10 cellular contexts compared by ENCODE assay signal in genomic region chr15:28919201-28919627, GRCh38. TPM values are rescaled to one million over a fixed set of nuclear protein-coding genes. Genes with fewer than 3 reads are reported as not detected.
DNase-seq lines count a peak whose midpoint lies in the region; ATAC-seq, FAIRE-seq and TF ChIP-seq lines count a peak whose summit lies in the region.
"Had no signal": no experiment of that assay in that cellular context is flagged by ENCODE, and none has a peak within 500 bp of the region (broad histone marks: within the 10 kb centered on the region; RNA-seq: fewer than 3 reads in every experiment).

No MANE protein-coding gene starts in this region.

- no peak overlapping the region for H2BK12ac ChIP-seq in H1 (ENCODE audit: low read depth, low read length)

- no peak overlapping the region for H3K23ac ChIP-seq in H1 (ENCODE audit: insufficient read length)

- FAIRE-seq in H1 (lab: Jason Lieb, UNC) = no peak
- FAIRE-seq: G401.6 had no signal

- H3K4me1 ChIP-seq in H1 (replicated peaks in 1 of 4; ENCODE audit: control insufficient read depth in 3 of 4, insufficient read depth in 4 of 4, low read length in 3 of 4) = peaks cover 0 to 12% (median 7%) of the 10 kb centered on the region in 4 experiments; a peak in 5 of 7 replicates
- H3K4me1 ChIP-seq: SJSA1 had no signal

- no peak for TF ChIP-seq POLR2A in H1 (IDR thresholded peaks at IDR 0.05; ENCODE audit: control extremely low read depth in 1 of 2, low read depth in 2 of 2, low read length in 2 of 2)

- H3K36me3 Mint-ChIP-seq in WTC11 = 0 out of 2 replicates have a peak, but pooled peaks cover 2% of the 10 kb centered on the region

- H2BK5ac ChIP-seq in H1 (ENCODE audit: low read depth, low read length) = no peak overlapping the region

- no peak overlapping the region for H2AFZ ChIP-seq in H1 (ENCODE audit: low read length)

- TF ChIP-seq CTCF in WTC11 (IDR thresholded peaks at IDR 0.05) (no peak), H1 (IDR thresholded peaks at IDR 0.05; ENCODE audit: control extremely low read depth in 1 of 3, insufficient read depth in 1 of 3, low read depth in 1 of 3, low read length in 3 of 3) (no peak)

- peak overlapping the region; percentile 62 for H4K91ac ChIP-seq in H1 (replicated peaks; ENCODE audit: insufficient read length, low read length)

- CTCF ChIA-PET in WTC11 (lab: Charles Lee) (interaction anchor here (1.0 to 5.6 kb wide), 7 partner anchors 15 to 184 kb away, joined by 3 to 44 read pairs (median 4); no protein-coding TSS in a partner anchor), H1 (lab: Charles Lee; ENCODE audit: partially characterized antibody) (interaction anchor here (0.8 to 6.9 kb wide), 6 partner anchors 11 to 358 kb away, joined by 3 to 78 read pairs (median 3); no protein-coding TSS in a partner anchor)

- H3K56ac ChIP-seq in H1 (replicated peaks; ENCODE audit: insufficient read length, low read depth, low read length) = peak overlapping the region; percentile 6

- H4K8ac ChIP-seq in H1 (ENCODE audit: extremely low read depth, insufficient read depth, low read length) = peak overlapping the region; percentile 84

- no peaks in the 10 kb centered on the region for H3K27me3 Mint-ChIP-seq in WTC11 (ENCODE audit: low read depth)

- no peak overlapping the region for H3K18ac ChIP-seq in H1 (ENCODE audit: extremely low read depth, low read length)

- peak overlapping the region; percentile 29 for H3K4me3 ChIP-seq in Jurkat, Clone E6-1 (ENCODE audit: low read length)
- 0 out of 8 replicates have a peak overlapping the region, but pooled peaks of 1 of the 4 experiments have one; percentile 40 for H3K4me3 ChIP-seq in H1 (ENCODE audit: extremely low read depth in 1 of 4, insufficient read depth in 2 of 4, low read depth in 3 of 4, low read length in 4 of 4)
- H3K4me3 ChIP-seq: SJSA1 had no signal

- no peaks in the 10 kb centered on the region; a peak in 1 of 8 replicates for H3K36me3 ChIP-seq in H1 (ENCODE audit: control insufficient read depth in 2 of 4, insufficient read depth in 4 of 4, low read length in 3 of 4)

- no peak for TF ChIP-seq RAD21 in H1 (IDR thresholded peaks at IDR 0.05 in 1 of 2, conservative IDR thresholded peaks at IDR 0.05 in 1 of 2; ENCODE audit: low read depth in 2 of 2, low read length in 2 of 2)

- no peaks in the 10 kb centered on the region for H3K27me3 ChIP-seq in H1 (replicated peaks in 1 of 4; ENCODE audit: control insufficient read depth in 3 of 4, extremely low read depth in 1 of 4, insufficient read depth in 3 of 4, low read length in 3 of 4)
- H3K27me3 ChIP-seq: SJSA1 had no signal

- H3K79me2 ChIP-seq in H1 (ENCODE audit: control insufficient read depth in 1 of 2, insufficient read depth in 2 of 2, low read length in 2 of 2) = no peaks in the 10 kb centered on the region

- in situ Hi-C loops in KBM-7 (cut with MboI; ENCODE audit: low pct_unique_long_range_greater_than_20kb, low sequenced_read_pairs) = no loop called here

- peaks cover 8% of the 10 kb centered on the region for H3K79me1 ChIP-seq in H1 (ENCODE audit: low read depth, low read length)

- H2BK120ac ChIP-seq in H1 (replicated peaks; ENCODE audit: low read depth, low read length) = no peak overlapping the region

- peaks cover 12% of the 10 kb centered on the region for H3K4me1 Mint-ChIP-seq in WTC11

- no peak for TF ChIP-seq EP300 in H1 (IDR thresholded peaks at IDR 0.05; ENCODE audit: borderline replicate concordance in 1 of 2, low read depth in 2 of 2, low read length in 2 of 2)

- ATAC-seq in WTC11 (no peak), GM19351 (IDR thresholded peaks at IDR 0.05; ENCODE audit: unreplicated experiment) (no peak), HG02852 (IDR thresholded peaks at IDR 0.05; ENCODE audit: unreplicated experiment) (no peak), GM21390 (IDR thresholded peaks at IDR 0.05; ENCODE audit: unreplicated experiment) (no peak)

- H3K9me3 ChIP-seq in H1 (ENCODE audit: insufficient read depth in 2 of 2, low read depth in 1 of 2, low read length in 1 of 2) = no peaks in the 10 kb centered on the region

- no peak overlapping the region for H3K14ac ChIP-seq in H1 (ENCODE audit: insufficient read length)

- no peak overlapping the region for H2BK20ac ChIP-seq in H1 (ENCODE audit: low read length)

- H2BK15ac ChIP-seq in H1 (ENCODE audit: low read length) = no peak overlapping the region; the same call in 1 of the 2 replicates

- H3K23me2 ChIP-seq in H1 (ENCODE audit: low read depth, low read length) = peaks cover 11% of the 10 kb centered on the region; the same call in 1 of the 2 replicates

- H3K27ac Mint-ChIP-seq in WTC11 = no peak overlapping the region

- DNase-seq in Jurkat, Clone E6-1 (ENCODE audit: low read depth, low spot score) = no peak
- peak; percentile 13 for DNase-seq in WTC11 (ENCODE audit: low spot score)
- DNase-seq in H1 (ENCODE audit: low read depth in 1 of 2, low spot score in 2 of 2) = no peak
- peak; percentile 41 for DNase-seq in stimulated activated CD4-positive, alpha-beta T cell treated with anti-CD3 and anti-CD28 coated beads, Interleukin-4, amount 100 ng/mL, for 24 hours
- no peak for DNase-seq in KBM-7

- peak overlapping the region; percentile 46; the same call in 1 of the 2 replicates for H3K4me3 Mint-ChIP-seq in WTC11

- no peaks in the 10 kb centered on the region for H3K9me3 Mint-ChIP-seq in WTC11

- H3K27ac ChIP-seq in H1 (ENCODE audit: low read depth, low read length) = no peak overlapping the region
- H3K27ac ChIP-seq: SJSA1 had no signal

- POLR2A ChIA-PET in WTC11 (lab: Charles Lee) (interaction anchor here (0.5 kb wide), 1 partner anchor 650 kb away, joined by 5 read pairs; no protein-coding TSS in a partner anchor), H1 (lab: Charles Lee; ENCODE audit: partially characterized antibody) (interaction anchor here (1.6 kb wide), 1 partner anchor 11 kb away, joined by 4 read pairs; no protein-coding TSS in a partner anchor)

- H3K9ac ChIP-seq in H1 (replicated peaks in 1 of 4; ENCODE audit: extremely low read depth in 1 of 4, low read depth in 3 of 4, low read length in 3 of 4) = no peak overlapping the region; a peak in 1 of 7 replicates

- peak overlapping the region in 1 of 2 experiments; percentile 49; a peak in 1 of 4 replicates for H3K4me2 ChIP-seq in H1 (ENCODE audit: insufficient read depth in 1 of 2, low read depth in 2 of 2, low read length in 2 of 2)

- 88% methylated on average over 17 of the region's 17 CpGs; no CpG with 5 or more reads in 1 of the 2 experiments for WGBS in H1 (ENCODE audit: extremely low coverage in 1 of 2, insufficient coverage in 1 of 2, insufficient read length in 1 of 2, insufficient replicate concordance in 2 of 2, low coverage in 1 of 2, low lambda C conversion rate in 2 of 2, missing lambda C conversion rate in 1 of 2), 2 experiments

- no peak overlapping the region for H2AK5ac ChIP-seq in H1 (ENCODE audit: low read depth, low read length)

- no peak overlapping the region for H4K5ac ChIP-seq in H1 (ENCODE audit: insufficient read length, low read depth, low read length)

- H4K20me1 ChIP-seq in H1 (replicated peaks in 1 of 2; ENCODE audit: control insufficient read depth in 1 of 2, insufficient read depth in 2 of 2, low read length in 2 of 2) = peaks cover 0 to 11% of the 10 kb centered on the region in 2 experiments

- H3K4ac ChIP-seq in H1 (replicated peaks; ENCODE audit: insufficient read length, low read depth, low read length) = no peak overlapping the region

TF ChIP-seq in WTC11, 78 proteins besides CTCF, POLR2A, EP300 and RAD21 (continues in another document):
- no peak for TF ChIP-seq USF1 (CRISPR knock-in tag; IDR thresholded peaks at IDR 0.05)

TF ChIP-seq in H1, 55 proteins besides CTCF, POLR2A, EP300 and RAD21 (continues in another document):
- TF ChIP-seq BCL11A (IDR thresholded peaks at IDR 0.05; ENCODE audit: low read depth in 2 of 2, low read length in 2 of 2) (no peak), SIX5 (IDR thresholded peaks at IDR 0.05; ENCODE audit: low read depth, low read length) (no peak)

RNA-seq across cellular contexts. Expression of gene APBA2, which starts 33.4 kb away (rescaled TPM):
- 36.8 TPM for polyA plus RNA-seq in Jurkat, Clone E6-1 (2012; ENCODE audit: insufficient read depth, insufficient read length)
- total RNA-seq in WTC11 (2021) = 11.2 to 14.6 TPM (median 13.9 TPM) in 3 replicates
- 13.9 and 15.5 TPM in 2 replicates for total RNA-seq in H1 (2021; fragmentation: NEBNext Ultra II Directional; extraction: Animal tissue kit (Norgen Biotek cat#: 25700))
- 19.0 and 20.4 TPM in 2 replicates for polyA plus RNA-seq in H1 (2011; rRNA removed)
- polyA plus RNA-seq in H1 (2011; cell fraction: cytosol; rRNA removed) = 19.3 TPM
- 38.3 TPM for polyA plus RNA-seq in H1 (2011; cell fraction: nucleus; rRNA removed)
- 9.5 to 16.7 TPM (median 14.7 TPM) in 4 replicates for polyA plus RNA-seq in H1 (2012, experiment 1 of 2)
- 9.8 TPM for polyA plus RNA-seq in H1 (2012, experiment 2 of 2)
- 8.2 TPM for polyA plus RNA-seq in H1 (2013, experiment 1 of 2)
- polyA plus RNA-seq in H1 (2013, experiment 2 of 2) = 8.5 TPM
- polyA minus RNA-seq in H1 (2011; rRNA and poly(A)+ RNA removed) = 16.0 and 21.3 TPM in 2 replicates
- polyA minus RNA-seq in H1 (2011; cell fraction: cytosol; rRNA and poly(A)+ RNA removed) = 10.5 TPM
- polyA minus RNA-seq in H1 (2011; cell fraction: nucleus; rRNA and poly(A)+ RNA removed) = 14.0 TPM

Comparison
In these comparisons a context has a peak if more than half of its experiments do, and no peak if none do; other contexts are left out.
1. DNase-seq: peak in WTC11 (single experiment) and stimulated activated CD4-positive, alpha-beta T cell treated with anti-CD3 and anti-CD28 coated beads, Interleukin-4, amount 100 ng/mL, for 24 hours (single experiment); none in Jurkat, Clone E6-1 (single experiment), H1 (0 of 2) and KBM-7 (single experiment).